Comparison of ENCODE assay signal across 8 cellular contexts in the genomic region with DNA sequence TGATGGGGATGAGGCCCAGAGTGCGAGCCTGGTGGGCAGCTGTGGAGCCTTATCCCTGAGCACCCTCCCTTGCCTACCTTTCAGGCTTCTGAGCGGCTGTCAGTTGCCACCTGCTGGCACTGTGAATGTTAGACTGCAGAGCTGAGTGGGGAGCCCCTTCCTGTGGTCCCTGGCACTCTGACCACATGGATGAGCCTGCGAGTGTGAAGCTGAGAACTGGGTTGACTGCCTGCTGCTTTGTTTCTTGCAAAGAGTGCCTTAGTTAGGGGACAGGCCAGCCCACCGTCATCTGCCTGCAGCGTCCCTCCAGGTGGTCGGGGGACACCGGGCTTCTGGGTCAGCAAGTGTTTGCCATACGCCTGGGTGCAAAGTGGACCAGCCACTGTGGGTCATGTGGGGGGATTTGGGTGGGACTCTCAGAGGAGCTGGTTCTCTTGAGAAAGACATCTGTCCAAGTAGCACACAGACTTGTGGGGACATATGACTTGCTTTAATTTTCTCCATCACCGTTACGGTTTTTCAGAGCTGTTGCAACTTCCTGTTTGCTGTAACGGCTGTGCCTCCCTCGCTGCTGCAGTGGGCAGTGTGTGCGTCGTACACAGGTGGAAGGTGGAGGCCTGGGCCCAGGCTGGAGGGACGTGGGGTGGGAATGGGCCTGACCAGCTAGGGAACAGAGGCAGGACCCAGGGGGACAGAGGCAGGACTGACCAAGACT. TPM values are rescaled to one million over a fixed set of nuclear protein-coding genes. Genes with fewer than 3 reads are reported as not detected.
DNase-seq lines count a peak whose midpoint lies in the region; ATAC-seq and TF ChIP-seq lines count a peak whose summit lies in the region.

No MANE protein-coding gene starts in this region.

- 0 out of 2 replicates have a peak, but pooled peaks have one; percentile 12 for TF ChIP-seq POLR2A in Raji (IDR thresholded peaks at IDR 0.05; ENCODE audit: insufficient read depth, low read depth, low read length)

- no peak for DNase-seq in activated naive CD4-positive, alpha-beta T cell treated with anti-CD3 and anti-CD28 coated beads, Interleukin-2, amount 50 U/mL, for 16 hours
- DNase-seq in natural killer cell treated with Interleukin-12 subunit alpha and Interleukin-12 subunit beta and Interleukin-15 and Interleukin-18, amount 100 ng/mL, for 72 hours (ENCODE audit: low spot score) = peak; percentile 75
- DNase-seq in DMS53 (lab: John Stamatoyannopoulos, UW) (no peak), NCI-H2171 (lab: John Stamatoyannopoulos, UW) (no peak), NCI-H128 (lab: John Stamatoyannopoulos, UW; ENCODE audit: unreplicated experiment) (no peak)

- H3K4me1 Mint-ChIP-seq in activated naive CD4-positive, alpha-beta T cell treated with anti-CD3 and anti-CD28 coated beads, Interleukin-2, amount 50 U/mL, for 24 hours = peaks cover 38% of the 10 kb centered on the region
- peaks cover 27 to 29% of the 10 kb centered on the region in 2 donors for H3K4me1 Mint-ChIP-seq in natural killer cell treated with Interleukin-12 subunit alpha and Interleukin-12 subunit beta and Interleukin-15 and Interleukin-18, amount 100 ng/mL, for 72 hours (ENCODE audit: low read depth in 2 of 2)

- H3K27me3 Mint-ChIP-seq in activated naive CD4-positive, alpha-beta T cell treated with anti-CD3 and anti-CD28 coated beads, Interleukin-2, amount 50 U/mL, for 24 hours = no peaks in the 10 kb centered on the region
- H3K27me3 Mint-ChIP-seq in natural killer cell treated with Interleukin-12 subunit alpha and Interleukin-12 subunit beta and Interleukin-15 and Interleukin-18, amount 100 ng/mL, for 72 hours = no peaks in the 10 kb centered on the region

- H3K36me3 Mint-ChIP-seq in activated naive CD4-positive, alpha-beta T cell treated with anti-CD3 and anti-CD28 coated beads, Interleukin-2, amount 50 U/mL, for 24 hours = no peaks in the 10 kb centered on the region
- no peaks in the 10 kb centered on the region for H3K36me3 Mint-ChIP-seq in natural killer cell treated with Interleukin-12 subunit alpha and Interleukin-12 subunit beta and Interleukin-15 and Interleukin-18, amount 100 ng/mL, for 72 hours

- H3K9me3 Mint-ChIP-seq in activated naive CD4-positive, alpha-beta T cell treated with anti-CD3 and anti-CD28 coated beads, Interleukin-2, amount 50 U/mL, for 24 hours = no peaks in the 10 kb centered on the region
- no peaks in the 10 kb centered on the region for H3K9me3 Mint-ChIP-seq in natural killer cell treated with Interleukin-12 subunit alpha and Interleukin-12 subunit beta and Interleukin-15 and Interleukin-18, amount 100 ng/mL, for 72 hours

- H3K27ac Mint-ChIP-seq in activated naive CD4-positive, alpha-beta T cell treated with anti-CD3 and anti-CD28 coated beads, Interleukin-2, amount 50 U/mL, for 24 hours = peak overlapping the region; percentile 65
- peak overlapping the region; percentile 78 to 88 for H3K27ac Mint-ChIP-seq in natural killer cell treated with Interleukin-12 subunit alpha and Interleukin-12 subunit beta and Interleukin-15 and Interleukin-18, amount 100 ng/mL, for 72 hours

- peak; percentile 56 for ATAC-seq in HG02852 (IDR thresholded peaks at IDR 0.05; ENCODE audit: unreplicated experiment)
- ATAC-seq in natural killer cell treated with Interleukin-12 subunit alpha and Interleukin-12 subunit beta and Interleukin-15 and Interleukin-18, amount 100 ng/mL, for 72 hours = peak; percentile 84 to 90

- peak overlapping the region; percentile 71 for H3K4me3 Mint-ChIP-seq in activated naive CD4-positive, alpha-beta T cell treated with anti-CD3 and anti-CD28 coated beads, Interleukin-2, amount 50 U/mL, for 24 hours
- peak overlapping the region; percentile 71 for H3K4me3 Mint-ChIP-seq in natural killer cell treated with Interleukin-12 subunit alpha and Interleukin-12 subunit beta and Interleukin-15 and Interleukin-18, amount 100 ng/mL, for 72 hours

RNA-seq across cellular contexts. Expression of gene INPP5A, which starts 13.7 kb away (rescaled TPM):
- 10 to 100 TPM; 14.8 to 18.6 TPM for total RNA-seq in natural killer cell treated with Interleukin-12 subunit alpha and Interleukin-12 subunit beta and Interleukin-15 and Interleukin-18, amount 100 ng/mL, for 72 hours
